ENCODE assay signal across 17 cellular contexts in the genomic region with DNA sequence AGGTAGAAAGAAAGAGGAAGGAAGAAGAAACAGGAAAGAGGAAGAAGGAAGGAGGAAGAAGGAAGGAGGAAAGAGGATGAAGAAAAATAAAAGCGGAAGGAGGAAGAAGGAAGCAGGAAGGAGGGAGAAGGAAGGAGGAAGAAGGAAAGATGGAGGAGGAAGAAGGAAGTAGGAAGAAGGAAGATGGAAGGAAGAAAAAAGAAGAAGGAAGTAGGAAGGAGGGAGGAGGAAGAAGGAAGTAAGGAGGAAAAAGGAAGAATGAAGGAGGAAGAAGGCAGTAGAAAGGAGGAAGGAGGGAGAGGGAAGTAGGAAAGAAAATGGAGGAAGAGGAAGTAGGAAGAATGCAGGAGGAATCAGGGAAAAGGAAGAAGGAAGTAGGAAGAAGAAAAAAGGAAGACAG.
A peak's percentile ranks its signal among the peaks of the same experiment; 100 is the strongest.
DNase-seq lines count a peak whose midpoint lies in the region; ATAC-seq and TF ChIP-seq lines count a peak whose summit lies in the region.
"Had no signal": no experiment of that assay in that cellular context is flagged by ENCODE, and none has a peak within 500 bp of the region (broad histone marks: within the 10 kb centered on the region; RNA-seq: fewer than 3 reads in every experiment).

No MANE protein-coding gene starts in this region.

- H3K27ac Mint-ChIP-seq in stimulated activated naive CD8-positive, alpha-beta T cell treated with anti-CD3 and anti-CD28 coated beads, Interleukin-15, Interleukin-2, amounts not matched to agents 100 ng/mL and 50 ng/mL, for 24 hours = peak overlapping the region; percentile 45
- no peak overlapping the region for H3K27ac Mint-ChIP-seq in stimulated activated naive CD8-positive, alpha-beta T cell treated with anti-CD3 and anti-CD28 coated beads, Interleukin-15, amount 100 ng/mL, for 72 hours
- no peak overlapping the region for H3K27ac Mint-ChIP-seq in WTC11
- H3K27ac Mint-ChIP-seq in memory B cell = peak overlapping the region; percentile 71
- peak overlapping the region; percentile 86 for H3K27ac Mint-ChIP-seq in stimulated activated naive B cell treated with anti-CD40 and anti-IgM and Interleukin-4, amounts not matched to agents 10 μg/mL and 1 μg/mL and 100 μg/mL, for 72 hours
- H3K27ac Mint-ChIP-seq in activated CD4-positive, alpha-beta memory T cell treated with anti-CD3 and anti-CD28 coated beads for 36 hours = no peak overlapping the region
- H3K27ac Mint-ChIP-seq: H9 had no signal

- no peaks in the 10 kb centered on the region for H3K36me3 ChIP-seq in Peyer's patch

- no peak for DNase-seq in stimulated activated naive CD8-positive, alpha-beta T cell treated with anti-CD3 and anti-CD28 coated beads, Interleukin-15, amount 100 ng/mL, for 72 hours
- DNase-seq in WTC11 (ENCODE audit: low spot score) (no peak), memory B cell (ENCODE audit: low spot score in 2 of 2) (no peak), Peyer's patch (no peak), NCI-H1436 (lab: John Stamatoyannopoulos, UW) (no peak)
- no peak for DNase-seq in stimulated activated naive B cell treated with anti-CD40 and anti-IgM and Interleukin-4, amounts not matched to agents 10 μg/mL and 1 μg/mL and 100 μg/mL, for 72 hours
- no peak for DNase-seq in activated CD4-positive, alpha-beta memory T cell treated with anti-CD3 and anti-CD28 coated beads for 36 hours
- DNase-seq: ACHN; C1 segment of cervical spinal cord; CD4-positive, alpha-beta memory T cell; DMS153; DMS79 treated with DMSO at 0.1 percent for 48 hours; GDM1; GOT3; H9 had no signal

- intact Hi-C loops in activated CD4-positive, alpha-beta memory T cell treated with anti-CD3 and anti-CD28 coated beads for 36 hours (cut with micrococcal nuclease) = no loop called here

- H3K4me3 ChIP-seq in Peyer's patch = no peak overlapping the region

- no peaks in the 10 kb centered on the region for H3K4me1 ChIP-seq in Peyer's patch

- no peak for TF ChIP-seq CTCF in WTC11 (IDR thresholded peaks at IDR 0.05)
- TF ChIP-seq CTCF in Peyer's patch (IDR thresholded peaks at IDR 0.05) = no peak

- no peak for ATAC-seq in stimulated activated naive CD8-positive, alpha-beta T cell treated with anti-CD3 and anti-CD28 coated beads, Interleukin-15, amount 100 ng/mL, for 72 hours
- ATAC-seq in WTC11 (no peak), memory B cell (ENCODE audit: low read depth) (no peak)
- no peak for ATAC-seq in stimulated activated naive B cell treated with anti-CD40 and anti-IgM and Interleukin-4, amounts not matched to agents 10 μg/mL and 1 μg/mL and 100 μg/mL, for 72 hours (replicated peaks)

- H3K4me3 Mint-ChIP-seq in stimulated activated naive CD8-positive, alpha-beta T cell treated with anti-CD3 and anti-CD28 coated beads, Interleukin-15, Interleukin-2, amounts not matched to agents 100 ng/mL and 50 ng/mL, for 24 hours = no peak overlapping the region
- H3K4me3 Mint-ChIP-seq in stimulated activated naive CD8-positive, alpha-beta T cell treated with anti-CD3 and anti-CD28 coated beads, Interleukin-15, amount 100 ng/mL, for 72 hours = no peak overlapping the region
- H3K4me3 Mint-ChIP-seq in WTC11 (no peak overlapping the region), memory B cell (no peak overlapping the region)
- no peak overlapping the region for H3K4me3 Mint-ChIP-seq in stimulated activated naive B cell treated with anti-CD40 and anti-IgM and Interleukin-4, amounts not matched to agents 10 μg/mL and 1 μg/mL and 100 μg/mL, for 72 hours
- no peak overlapping the region for H3K4me3 Mint-ChIP-seq in activated CD4-positive, alpha-beta memory T cell treated with anti-CD3 and anti-CD28 coated beads for 36 hours
- H3K4me3 Mint-ChIP-seq: CD4-positive, alpha-beta memory T cell; H9 had no signal

- H3K36me3 Mint-ChIP-seq in stimulated activated naive CD8-positive, alpha-beta T cell treated with anti-CD3 and anti-CD28 coated beads, Interleukin-15, Interleukin-2, amounts not matched to agents 100 ng/mL and 50 ng/mL, for 24 hours (ENCODE audit: low read depth) = no peaks in the 10 kb centered on the region
- H3K36me3 Mint-ChIP-seq in WTC11 (no peaks in the 10 kb centered on the region), memory B cell (peaks cover 5% of the 10 kb centered on the region)
- peaks cover 2 to 5% of the 10 kb centered on the region in 2 donors for H3K36me3 Mint-ChIP-seq in stimulated activated naive B cell treated with anti-CD40 and anti-IgM and Interleukin-4, amounts not matched to agents 10 μg/mL and 1 μg/mL and 100 μg/mL, for 72 hours
- H3K36me3 Mint-ChIP-seq in activated CD4-positive, alpha-beta memory T cell treated with anti-CD3 and anti-CD28 coated beads for 36 hours = no peaks in the 10 kb centered on the region
- H3K36me3 Mint-ChIP-seq: CD4-positive, alpha-beta memory T cell had no signal

- POLR2A ChIA-PET in WTC11 (lab: Charles Lee) = no interaction called here
- POLR2A ChIA-PET in activated CD4-positive, alpha-beta memory T cell treated with anti-CD3 and anti-CD28 coated beads for 36 hours (lab: Charles Lee) = no interaction called here

- CTCF ChIA-PET in WTC11 (lab: Charles Lee) = no interaction called here
- CTCF ChIA-PET in activated CD4-positive, alpha-beta memory T cell treated with anti-CD3 and anti-CD28 coated beads for 36 hours (lab: Charles Lee) = no interaction called here

- peaks cover 5% of the 10 kb centered on the region for H3K9me3 Mint-ChIP-seq in stimulated activated naive CD8-positive, alpha-beta T cell treated with anti-CD3 and anti-CD28 coated beads, Interleukin-15, Interleukin-2, amounts not matched to agents 100 ng/mL and 50 ng/mL, for 24 hours
- H3K9me3 Mint-ChIP-seq in stimulated activated naive CD8-positive, alpha-beta T cell treated with anti-CD3 and anti-CD28 coated beads, Interleukin-15, amount 100 ng/mL, for 72 hours = peaks cover 7 to 8% of the 10 kb centered on the region in 2 donors
- H3K9me3 Mint-ChIP-seq in WTC11 = peaks cover 3% of the 10 kb centered on the region; the same call in 1 of the 2 replicates
- peaks cover 9% of the 10 kb centered on the region for H3K9me3 Mint-ChIP-seq in memory B cell
- H3K9me3 Mint-ChIP-seq in stimulated activated naive B cell treated with anti-CD40 and anti-IgM and Interleukin-4, amounts not matched to agents 10 μg/mL and 1 μg/mL and 100 μg/mL, for 72 hours = peaks cover 7 to 11% of the 10 kb centered on the region in 2 donors
- H3K9me3 Mint-ChIP-seq in activated CD4-positive, alpha-beta memory T cell treated with anti-CD3 and anti-CD28 coated beads for 36 hours = no peaks in the 10 kb centered on the region

- H3K4me1 Mint-ChIP-seq in stimulated activated naive CD8-positive, alpha-beta T cell treated with anti-CD3 and anti-CD28 coated beads, Interleukin-15, Interleukin-2, amounts not matched to agents 100 ng/mL and 50 ng/mL, for 24 hours (ENCODE audit: low read depth) = peaks cover 5% of the 10 kb centered on the region
- H3K4me1 Mint-ChIP-seq in stimulated activated naive CD8-positive, alpha-beta T cell treated with anti-CD3 and anti-CD28 coated beads, Interleukin-15, amount 100 ng/mL, for 72 hours = peaks cover 6% of the 10 kb centered on the region
- H3K4me1 Mint-ChIP-seq in WTC11 (peaks cover 25% of the 10 kb centered on the region), memory B cell (peaks cover 7% of the 10 kb centered on the region)
- no peaks in the 10 kb centered on the region for H3K4me1 Mint-ChIP-seq in stimulated activated naive B cell treated with anti-CD40 and anti-IgM and Interleukin-4, amounts not matched to agents 10 μg/mL and 1 μg/mL and 100 μg/mL, for 72 hours
- H3K4me1 Mint-ChIP-seq in activated CD4-positive, alpha-beta memory T cell treated with anti-CD3 and anti-CD28 coated beads for 36 hours (ENCODE audit: low read depth) = peaks cover 2% of the 10 kb centered on the region

- no peaks in the 10 kb centered on the region for H3K27me3 ChIP-seq in Peyer's patch

- TF ChIP-seq POLR2A in Peyer's patch (IDR thresholded peaks at IDR 0.05) = no peak

- no peaks in the 10 kb centered on the region for H3K9me3 ChIP-seq in Peyer's patch

- no peak overlapping the region for H3K27ac ChIP-seq in Peyer's patch
- H3K27ac ChIP-seq: HL-60 had no signal

- H3K27me3 Mint-ChIP-seq in stimulated activated naive CD8-positive, alpha-beta T cell treated with anti-CD3 and anti-CD28 coated beads, Interleukin-15, Interleukin-2, amounts not matched to agents 100 ng/mL and 50 ng/mL, for 24 hours = no peaks in the 10 kb centered on the region
- no peaks in the 10 kb centered on the region for H3K27me3 Mint-ChIP-seq in stimulated activated naive CD8-positive, alpha-beta T cell treated with anti-CD3 and anti-CD28 coated beads, Interleukin-15, amount 100 ng/mL, for 72 hours
- H3K27me3 Mint-ChIP-seq in WTC11 (ENCODE audit: low read depth) (peaks cover 4% of the 10 kb centered on the region; the same call in 1 of the 2 replicates), memory B cell (peaks cover 3% of the 10 kb centered on the region)
- H3K27me3 Mint-ChIP-seq in stimulated activated naive B cell treated with anti-CD40 and anti-IgM and Interleukin-4, amounts not matched to agents 10 μg/mL and 1 μg/mL and 100 μg/mL, for 72 hours = peaks cover 7 to 8% of the 10 kb centered on the region in 2 donors
- no peaks in the 10 kb centered on the region for H3K27me3 Mint-ChIP-seq in activated CD4-positive, alpha-beta memory T cell treated with anti-CD3 and anti-CD28 coated beads for 36 hours
- H3K27me3 Mint-ChIP-seq: CD4-positive, alpha-beta memory T cell had no signal

TF ChIP-seq in WTC11, 78 proteins besides CTCF, POLR2A, EP300 and RAD21:
- no peak for TF ChIP-seq ZNF396 (CRISPR knock-in tag; IDR thresholded peaks at IDR 0.05; ENCODE audit: borderline replicate concordance)
- TF ChIP-seq, protein P1, sequence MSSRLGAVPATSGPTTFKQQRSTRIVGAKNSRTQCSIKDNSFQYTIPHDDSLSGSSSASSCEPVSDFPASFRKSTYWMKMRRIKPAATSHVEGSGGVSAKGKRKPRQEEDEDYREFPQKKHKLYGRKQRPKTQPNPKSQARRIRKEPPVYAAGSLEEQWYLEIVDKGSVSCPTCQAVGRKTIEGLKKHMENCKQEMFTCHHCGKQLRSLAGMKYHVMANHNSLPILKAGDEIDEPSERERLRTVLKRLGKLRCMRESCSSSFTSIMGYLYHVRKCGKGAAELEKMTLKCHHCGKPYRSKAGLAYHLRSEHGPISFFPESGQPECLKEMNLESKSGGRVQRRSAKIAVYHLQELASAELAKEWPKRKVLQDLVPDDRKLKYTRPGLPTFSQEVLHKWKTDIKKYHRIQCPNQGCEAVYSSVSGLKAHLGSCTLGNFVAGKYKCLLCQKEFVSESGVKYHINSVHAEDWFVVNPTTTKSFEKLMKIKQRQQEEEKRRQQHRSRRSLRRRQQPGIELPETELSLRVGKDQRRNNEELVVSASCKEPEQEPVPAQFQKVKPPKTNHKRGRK (CRISPR knock-in tag; IDR thresholded peaks at IDR 0.05; ENCODE audit: borderline replicate concordance) = peak; percentile 87; the same call in 1 of the 2 replicates

Comparison
In these comparisons a context has a peak if more than half of its experiments do, and no peak if none do; other contexts are left out.
1. H3K27ac Mint-ChIP-seq: peak in stimulated activated naive CD8-positive, alpha-beta T cell treated with anti-CD3 and anti-CD28 coated beads, Interleukin-15, Interleukin-2, amounts not matched to agents 100 ng/mL and 50 ng/mL, for 24 hours (single experiment), memory B cell (single experiment) and stimulated activated naive B cell treated with anti-CD40 and anti-IgM and Interleukin-4, amounts not matched to agents 10 μg/mL and 1 μg/mL and 100 μg/mL, for 72 hours (single experiment); none in stimulated activated naive CD8-positive, alpha-beta T cell treated with anti-CD3 and anti-CD28 coated beads, Interleukin-15, amount 100 ng/mL, for 72 hours (0 of 2), WTC11 (single experiment) and activated CD4-positive, alpha-beta memory T cell treated with anti-CD3 and anti-CD28 coated beads for 36 hours (single experiment).